Comparison of ENCODE assay signal across 30 cellular contexts in genomic region chr11:100080401-100080800, GRCh38.
"Had no signal": no experiment of that assay in that cellular context is flagged by ENCODE, and none has a peak within 500 bp of the region (broad histone marks: within the 10 kb centered on the region; RNA-seq: fewer than 3 reads in every experiment).

No MANE protein-coding gene starts in this region.

- H3K9me3 ChIP-seq: ascending aorta, breast epithelium, colonic mucosa had no signal

- DNase-seq: activated CD4-positive, alpha-beta memory T cell treated with anti-CD3 and anti-CD28 coated beads, Interleukin-2, amount 10 ng/mL, durations not matched to agents 7 days and 5 days; activated CD4-positive, alpha-beta T cell treated with anti-CD3 and anti-CD28 coated beads for 1 hour; activated CD4-positive, alpha-beta T cell treated with anti-CD3 and anti-CD28 coated beads for 4 hours; activated CD4-positive, alpha-beta T cell treated with anti-CD3 and anti-CD28 coated beads, Interleukin-2, amount 10 ng/mL, durations not matched to agents 7 days and 5 days; activated CD4-positive, alpha-beta T cell treated with anti-CD3 and anti-CD28 coated beads, Interleukin-2, amount 50 U/mL, for 4 hours; activated CD8-positive, alpha-beta memory T cell treated with anti-CD3 and anti-CD28 coated beads, Interleukin-2, amount 50 U/mL, for 48 hours; activated gamma-delta T cell; activated naive CD4-positive, alpha-beta T cell; activated naive CD4-positive, alpha-beta T cell treated with anti-CD3 and anti-CD28 coated beads, Interleukin-2, amount 10 ng/mL, durations not matched to agents 7 days and 5 days; activated naive CD8-positive, alpha-beta T cell treated with anti-CD3 and anti-CD28 coated beads, Interleukin-2, amount 10 ng/mL, durations not matched to agents 7 days and 5 days; activated T-cell treated with anti-CD3 and anti-CD28 coated beads for 4 hours; activated T-cell treated with anti-CD3 and anti-CD28 coated beads, Interleukin-2, amount 50 U/mL, for 24 hours; activated T-cell treated with anti-CD3 and anti-CD28 coated beads, Interleukin-2, amount 50 U/mL, for 72 hours; central memory CD4-positive, alpha-beta T cell; cerebellar nuclear complex; colonic mucosa; effector CD8-positive, alpha-beta T cell; foreskin fibroblast; head of caudate nucleus; T-helper 1 cell; T-helper 17 cell; T1000 had no signal

- H3K4me3 ChIP-seq: ascending aorta, breast epithelium, cardiac muscle cell, colonic mucosa had no signal

- H3K36me3 ChIP-seq: ascending aorta, breast epithelium, cardiac muscle cell, colonic mucosa had no signal

- H3K4me1 Mint-ChIP-seq: activated CD4-positive, alpha-beta memory T cell treated with anti-CD3 and anti-CD28 coated beads, Interleukin-2, amount 10 ng/mL, durations not matched to agents 7 days and 5 days; activated CD4-positive, alpha-beta T cell treated with anti-CD3 and anti-CD28 coated beads, Interleukin-2, amount 10 ng/mL, durations not matched to agents 7 days and 5 days; activated naive CD4-positive, alpha-beta T cell treated with anti-CD3 and anti-CD28 coated beads, Interleukin-2, amount 10 ng/mL, durations not matched to agents 7 days and 5 days; activated naive CD8-positive, alpha-beta T cell treated with anti-CD3 and anti-CD28 coated beads, Interleukin-2, amount 10 ng/mL, durations not matched to agents 7 days and 5 days; brain; T-helper 17 cell had no signal

- H3K27me3 ChIP-seq: ascending aorta, breast epithelium, cardiac muscle cell, colonic mucosa had no signal

- H3K36me3 Mint-ChIP-seq: activated naive CD4-positive, alpha-beta T cell treated with anti-CD3 and anti-CD28 coated beads, Interleukin-2, amount 10 ng/mL, durations not matched to agents 7 days and 5 days; activated naive CD4-positive, alpha-beta T cell treated with anti-CD3 and anti-CD28 coated beads, Interleukin-2, amount 50 U/mL, for 72 hours; activated naive CD8-positive, alpha-beta T cell treated with anti-CD3 and anti-CD28 coated beads, Interleukin-2, amount 10 ng/mL, durations not matched to agents 7 days and 5 days; brain; WTC11 had no signal

- H3K4me1 ChIP-seq: ascending aorta, breast epithelium, colonic mucosa had no signal

- H3K27ac Mint-ChIP-seq: activated CD4-positive, alpha-beta memory T cell treated with anti-CD3 and anti-CD28 coated beads, Interleukin-2, amount 10 ng/mL, durations not matched to agents 7 days and 5 days; activated CD4-positive, alpha-beta T cell treated with anti-CD3 and anti-CD28 coated beads, Interleukin-2, amount 10 ng/mL, durations not matched to agents 7 days and 5 days; activated naive CD4-positive, alpha-beta T cell treated with anti-CD3 and anti-CD28 coated beads, Interleukin-2, amount 10 ng/mL, durations not matched to agents 7 days and 5 days; activated naive CD4-positive, alpha-beta T cell treated with anti-CD3 and anti-CD28 coated beads, Interleukin-2, amount 50 U/mL, for 72 hours; activated naive CD8-positive, alpha-beta T cell treated with anti-CD3 and anti-CD28 coated beads, Interleukin-2, amount 10 ng/mL, durations not matched to agents 7 days and 5 days; activated T-cell treated with anti-CD3 and anti-CD28 coated beads, Interleukin-2, amount 50 U/mL, for 24 hours; activated T-cell treated with anti-CD3 and anti-CD28 coated beads, Interleukin-2, amount 50 U/mL, for 72 hours; brain; T-helper 17 cell; T-helper 2 cell treated with Interferon-gamma antibody and Interleukin-4, amounts not matched to agents 5 μg/mL and 100 μg/mL, for 36 hours; WTC11 had no signal

- H3K27me3 Mint-ChIP-seq: activated CD4-positive, alpha-beta memory T cell treated with anti-CD3 and anti-CD28 coated beads, Interleukin-2, amount 10 ng/mL, durations not matched to agents 7 days and 5 days; activated CD4-positive, alpha-beta T cell treated with anti-CD3 and anti-CD28 coated beads, Interleukin-2, amount 10 ng/mL, durations not matched to agents 7 days and 5 days; activated naive CD4-positive, alpha-beta T cell treated with anti-CD3 and anti-CD28 coated beads, Interleukin-2, amount 10 ng/mL, durations not matched to agents 7 days and 5 days; activated naive CD8-positive, alpha-beta T cell treated with anti-CD3 and anti-CD28 coated beads, Interleukin-2, amount 10 ng/mL, durations not matched to agents 7 days and 5 days; activated T-cell treated with anti-CD3 and anti-CD28 coated beads, Interleukin-2, amount 50 U/mL, for 24 hours; T-helper 17 cell had no signal

- H3K4me3 Mint-ChIP-seq: activated CD4-positive, alpha-beta memory T cell treated with anti-CD3 and anti-CD28 coated beads, Interleukin-2, amount 10 ng/mL, durations not matched to agents 7 days and 5 days; activated CD4-positive, alpha-beta T cell treated with anti-CD3 and anti-CD28 coated beads, Interleukin-2, amount 10 ng/mL, durations not matched to agents 7 days and 5 days; activated naive CD4-positive, alpha-beta T cell treated with anti-CD3 and anti-CD28 coated beads, Interleukin-2, amount 10 ng/mL, durations not matched to agents 7 days and 5 days; activated naive CD8-positive, alpha-beta T cell treated with anti-CD3 and anti-CD28 coated beads, Interleukin-2, amount 10 ng/mL, durations not matched to agents 7 days and 5 days; activated T-cell treated with anti-CD3 and anti-CD28 coated beads, Interleukin-2, amount 50 U/mL, for 24 hours; activated T-cell treated with anti-CD3 and anti-CD28 coated beads, Interleukin-2, amount 50 U/mL, for 72 hours; brain; T-helper 17 cell; T-helper 2 cell treated with Interferon-gamma antibody and Interleukin-4, amounts not matched to agents 5 μg/mL and 100 μg/mL, for 36 hours; WTC11 had no signal

- H3K27ac ChIP-seq: ascending aorta, breast epithelium, cardiac muscle cell, colonic mucosa had no signal

- H3K9me3 Mint-ChIP-seq: activated naive CD8-positive, alpha-beta T cell treated with anti-CD3 and anti-CD28 coated beads, Interleukin-2, amount 10 ng/mL, durations not matched to agents 7 days and 5 days; WTC11 had no signal

- ATAC-seq: activated naive CD4-positive, alpha-beta T cell treated with anti-CD3 and anti-CD28 coated beads, Interleukin-2, amount 50 U/mL, for 72 hours; activated T-cell treated with anti-CD3 and anti-CD28 coated beads, Interleukin-2, amount 50 U/mL, for 72 hours; esophagus mucosa; T-helper 17 cell; WTC11 had no signal
